In the genomic region with DNA sequence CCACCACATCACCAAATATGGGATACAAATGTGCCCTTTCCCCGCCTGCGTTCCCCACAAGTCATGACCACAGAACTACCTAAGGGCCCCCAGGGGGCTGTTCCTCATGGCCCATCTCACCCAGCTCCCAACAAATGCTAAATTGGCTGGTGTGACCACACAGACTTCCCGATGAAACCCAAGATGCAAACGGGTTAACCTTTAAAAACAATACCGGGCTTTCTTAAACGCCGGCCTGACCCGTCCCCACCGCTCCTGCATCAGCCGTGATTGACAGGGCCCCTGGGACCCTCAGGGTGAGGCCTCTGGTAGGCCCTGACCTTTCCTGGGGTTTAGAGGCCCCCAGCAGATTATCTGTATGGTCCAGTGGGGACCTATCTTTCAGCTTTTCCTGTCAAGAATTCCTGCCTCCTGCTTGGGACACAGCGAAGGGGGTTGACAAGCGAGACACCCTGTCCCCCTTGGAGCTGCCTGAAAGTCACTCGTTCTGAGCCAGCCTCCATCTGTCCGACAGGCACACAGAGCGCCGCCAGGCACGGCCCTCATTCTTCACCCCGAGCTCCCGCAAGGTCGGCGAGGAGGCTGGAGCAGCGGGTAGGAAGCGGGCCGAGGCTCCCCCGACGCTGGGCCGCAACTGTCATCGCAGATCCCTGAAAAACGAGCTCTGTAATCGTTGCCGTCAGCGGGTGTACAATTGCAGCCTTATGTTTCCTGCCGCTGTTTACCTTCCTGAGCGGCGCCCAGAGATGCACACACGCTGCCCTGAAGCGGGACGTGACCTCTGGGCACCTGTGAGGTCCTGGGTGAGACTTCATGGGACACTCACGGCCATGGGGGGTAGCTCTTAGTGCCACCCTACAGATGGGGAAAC, we compare ENCODE assay signal across 25 cellular contexts.
DNase-seq lines count a peak whose midpoint lies in the region; ATAC-seq, FAIRE-seq and TF ChIP-seq lines count a peak whose summit lies in the region.
"Had no signal": no experiment of that assay in that cellular context is flagged by ENCODE, and none has a peak within 500 bp of the region (broad histone marks: within the 10 kb centered on the region; RNA-seq: fewer than 3 reads in every experiment).

No MANE protein-coding gene starts in this region.

- DNase-seq in SJCRH30 (peak; percentile 78 to 87), H1 (ENCODE audit: low read depth in 1 of 2, low spot score in 2 of 2) (no peak), upper lobe of right lung (peak; percentile 52), NCI-H345 treated with DMSO at 0.1 percent for 48 hours (lab: John Stamatoyannopoulos, UW; ENCODE audit: unreplicated experiment) (no peak)
- no peak for DNase-seq in activated CD4-positive, CD25-positive, alpha-beta regulatory T cell (lab: John Stamatoyannopoulos, UW)
- DNase-seq: CD4-positive, alpha-beta T cell; COR-L47; DMS79; H9; IMR-90; MV-4-11; NCI-H1105 treated with DMSO at 0.1 percent for 48 hours; NCI-H1694 treated with DMSO at 0.1 percent for 48 hours; NCI-H2081 treated with DMSO at 0.1 percent for 48 hours; NCI-H2171 treated with DMSO at 0.1 percent for 48 hours; NCI-H446; NCI-H526; PC-3; RPMI8226; SHP77 treated with DMSO at 0.1 percent for 48 hours had no signal

- H3K9me3 ChIP-seq in SJCRH30 (replicated peaks) (no peaks in the 10 kb centered on the region), H1 (ENCODE audit: insufficient read depth in 2 of 2, low read depth in 1 of 2, low read length in 1 of 2) (no peaks in the 10 kb centered on the region), upper lobe of right lung (no peaks in the 10 kb centered on the region)
- H3K9me3 ChIP-seq: BLaER1 had no signal

- no peak overlapping the region for H3K4ac ChIP-seq in H1 (replicated peaks; ENCODE audit: insufficient read length, low read depth, low read length)

- H2BK20ac ChIP-seq in H1 (ENCODE audit: low read length): no peak overlapping the region

- H3K4me1 Mint-ChIP-seq in nephron: peaks cover 46% of the 10 kb centered on the region

- no peak for TF ChIP-seq POLR2A in H1 (IDR thresholded peaks at IDR 0.05; ENCODE audit: control extremely low read depth in 1 of 2, low read depth in 2 of 2, low read length in 2 of 2)

- CTCF ChIA-PET in H1 (lab: Charles Lee; ENCODE audit: partially characterized antibody): interaction anchor here (0.6 to 1.5 kb wide), 5 partner anchors 10 to 314 kb away, joined by 3 to 5 read pairs (median 3); no protein-coding TSS in a partner anchor

- H2AK5ac ChIP-seq in H1 (ENCODE audit: low read depth, low read length): no peak overlapping the region

- no peak overlapping the region for H2BK5ac ChIP-seq in H1 (ENCODE audit: low read depth, low read length)

- no peak for FAIRE-seq in H1 (lab: Jason Lieb, UNC)
- FAIRE-seq: GM12892 had no signal

- no peaks in the 10 kb centered on the region for H4K20me1 ChIP-seq in H1 (replicated peaks in 1 of 2; ENCODE audit: control insufficient read depth in 1 of 2, insufficient read depth in 2 of 2, low read length in 2 of 2)
- H4K20me1 ChIP-seq: BLaER1 had no signal

- H3K14ac ChIP-seq in H1 (ENCODE audit: insufficient read length): no peak overlapping the region

- no peak overlapping the region for H2BK12ac ChIP-seq in H1 (ENCODE audit: low read depth, low read length)

- TF ChIP-seq CTCF in H1 (IDR thresholded peaks at IDR 0.05; ENCODE audit: control extremely low read depth in 1 of 3, insufficient read depth in 1 of 3, low read depth in 1 of 3, low read length in 3 of 3) (no peak), nephron (IDR thresholded peaks at IDR 0.05; ENCODE audit: unreplicated experiment in 3 of 3) (no peak), upper lobe of right lung (IDR thresholded peaks at IDR 0.05) (no peak)

- H3K4me2 ChIP-seq in H1 (ENCODE audit: insufficient read depth in 1 of 2, low read depth in 2 of 2, low read length in 2 of 2): no peak overlapping the region
- H3K4me2 ChIP-seq: BLaER1 had no signal

- intact Hi-C loops in upper lobe of right lung (cut with DNase I): no loop called here

- no peak for TF ChIP-seq EP300 in H1 (IDR thresholded peaks at IDR 0.05; ENCODE audit: borderline replicate concordance in 1 of 2, low read depth in 2 of 2, low read length in 2 of 2)

- H3K9ac ChIP-seq in H1 (replicated peaks in 1 of 4; ENCODE audit: extremely low read depth in 1 of 4, low read depth in 3 of 4, low read length in 3 of 4): no peak overlapping the region
- H3K9ac ChIP-seq: BLaER1 had no signal

- no peak overlapping the region for H4K5ac ChIP-seq in H1 (ENCODE audit: insufficient read length, low read depth, low read length)

- POLR2A ChIA-PET in H1 (lab: Charles Lee; ENCODE audit: partially characterized antibody): interaction anchor here (0.6 kb wide), 1 partner anchor 13 kb away, joined by 3 read pairs; no protein-coding TSS in a partner anchor

- peaks cover 86% of the 10 kb centered on the region for H3K27me3 Mint-ChIP-seq in nephron (ENCODE audit: low read depth)

- no peak overlapping the region for H2AFZ ChIP-seq in H1 (ENCODE audit: low read length)

- no peaks in the 10 kb centered on the region for H3K27me3 ChIP-seq in SJCRH30
- H3K27me3 ChIP-seq in H1 (replicated peaks in 1 of 4; ENCODE audit: control insufficient read depth in 3 of 4, extremely low read depth in 1 of 4, insufficient read depth in 3 of 4, low read length in 3 of 4): no peaks in the 10 kb centered on the region; a peak in 1 of 7 replicates
- H3K27me3 ChIP-seq in upper lobe of right lung: peaks cover 41% of the 10 kb centered on the region

- H2BK120ac ChIP-seq in H1 (replicated peaks; ENCODE audit: low read depth, low read length): no peak overlapping the region

- H3K79me2 ChIP-seq in H1 (ENCODE audit: control insufficient read depth in 1 of 2, insufficient read depth in 2 of 2, low read length in 2 of 2): no peaks in the 10 kb centered on the region

- H3K27ac ChIP-seq in SJCRH30 (peak overlapping the region; percentile 58), H1 (ENCODE audit: low read depth, low read length) (no peak overlapping the region), upper lobe of right lung (no peak overlapping the region)
- H3K27ac ChIP-seq: BLaER1 had no signal

- H4K8ac ChIP-seq in H1 (ENCODE audit: extremely low read depth, insufficient read depth, low read length): peak overlapping the region; percentile 58

- H3K4me1 ChIP-seq in SJCRH30 (peaks cover 23% of the 10 kb centered on the region), H1 (replicated peaks in 1 of 4; ENCODE audit: control insufficient read depth in 3 of 4, insufficient read depth in 4 of 4, low read length in 3 of 4) (no peaks in the 10 kb centered on the region), upper lobe of right lung (no peaks in the 10 kb centered on the region)

- H3K27ac Mint-ChIP-seq in nephron: peak overlapping the region in 2 of 3 experiments; percentile 33 to 52
- H3K27ac Mint-ChIP-seq: CD4-positive, alpha-beta T cell; H9 had no signal

- no peaks in the 10 kb centered on the region for H3K36me3 ChIP-seq in SJCRH30
- no peaks in the 10 kb centered on the region for H3K36me3 ChIP-seq in H1 (ENCODE audit: control insufficient read depth in 2 of 4, insufficient read depth in 4 of 4, low read length in 3 of 4)
- no peaks in the 10 kb centered on the region for H3K36me3 ChIP-seq in upper lobe of right lung
- H3K36me3 ChIP-seq: BLaER1 had no signal

- H4K91ac ChIP-seq in H1 (replicated peaks; ENCODE audit: insufficient read length, low read length): no peak overlapping the region

- H3K18ac ChIP-seq in H1 (ENCODE audit: extremely low read depth, low read length): no peak overlapping the region

- H3K79me1 ChIP-seq in H1 (ENCODE audit: low read depth, low read length): no peaks in the 10 kb centered on the region

- no peak overlapping the region for H3K23ac ChIP-seq in H1 (ENCODE audit: insufficient read length)

- H3K56ac ChIP-seq in H1 (replicated peaks; ENCODE audit: insufficient read length, low read depth, low read length): no peak overlapping the region

- peaks cover 19% of the 10 kb centered on the region for H3K9me3 Mint-ChIP-seq in nephron
- H3K9me3 Mint-ChIP-seq: CD4-positive, alpha-beta T cell had no signal

- H3K23me2 ChIP-seq in H1 (ENCODE audit: low read depth, low read length): no peaks in the 10 kb centered on the region

- 95% methylated on average over 39 of the region's 39 CpGs; no CpG with 5 or more reads in 1 of the 2 experiments for WGBS in H1 (ENCODE audit: extremely low coverage in 1 of 2, insufficient coverage in 1 of 2, insufficient read length in 1 of 2, insufficient replicate concordance in 2 of 2, low coverage in 1 of 2, low lambda C conversion rate in 2 of 2, missing lambda C conversion rate in 1 of 2), 2 experiments

- H2BK15ac ChIP-seq in H1 (ENCODE audit: low read length): no peak overlapping the region

- H3K4me3 ChIP-seq in SJCRH30 (peak overlapping the region; percentile 19), H1 (ENCODE audit: extremely low read depth in 1 of 4, insufficient read depth in 2 of 4, low read depth in 3 of 4, low read length in 4 of 4) (no peak overlapping the region), upper lobe of right lung (no peak overlapping the region)
- H3K4me3 ChIP-seq: BLaER1 had no signal

- no peak for TF ChIP-seq RAD21 in H1 (IDR thresholded peaks at IDR 0.05 in 1 of 2, conservative IDR thresholded peaks at IDR 0.05 in 1 of 2; ENCODE audit: low read depth in 2 of 2, low read length in 2 of 2)

- H3K36me3 Mint-ChIP-seq in nephron (ENCODE audit: low read depth): peaks cover 12% of the 10 kb centered on the region

- H3K4me3 Mint-ChIP-seq in nephron: peak overlapping the region in 1 of 3 experiments; percentile 32
- H3K4me3 Mint-ChIP-seq: CD4-positive, alpha-beta T cell; H9 had no signal

- no peak for ATAC-seq in upper lobe of right lung
- no peak for ATAC-seq in HG02884 (IDR thresholded peaks at IDR 0.05; ENCODE audit: unreplicated experiment)
- ATAC-seq: PC-3, SK-N-SH treated with all-trans-retinoic acid at 6 μM for 48 hours had no signal

TF ChIP-seq in H1, 55 proteins besides CTCF, POLR2A, EP300 and RAD21:
- TF ChIP-seq YY1 (IDR thresholded peaks at IDR 0.05; ENCODE audit: low read depth, low read length): no peak
- TF ChIP-seq NRF1 (IDR thresholded peaks at IDR 0.05; ENCODE audit: low read depth, low read length): no peak
- TF ChIP-seq CREB1 (IDR thresholded peaks at IDR 0.05): no peak
- no peak for TF ChIP-seq CBX5 (IDR thresholded peaks at IDR 0.05; ENCODE audit: low read depth, low read length)

Comparison
In these comparisons a context has a peak if more than half of its experiments do, and no peak if none do; other contexts are left out.
1. DNase-seq: peak in SJCRH30 (2 of 2) and upper lobe of right lung (single experiment); none in H1 (0 of 2), activated CD4-positive, CD25-positive, alpha-beta regulatory T cell (0 of 4) and NCI-H345 treated with DMSO at 0.1 percent for 48 hours (single experiment).